In the genomic region with DNA sequence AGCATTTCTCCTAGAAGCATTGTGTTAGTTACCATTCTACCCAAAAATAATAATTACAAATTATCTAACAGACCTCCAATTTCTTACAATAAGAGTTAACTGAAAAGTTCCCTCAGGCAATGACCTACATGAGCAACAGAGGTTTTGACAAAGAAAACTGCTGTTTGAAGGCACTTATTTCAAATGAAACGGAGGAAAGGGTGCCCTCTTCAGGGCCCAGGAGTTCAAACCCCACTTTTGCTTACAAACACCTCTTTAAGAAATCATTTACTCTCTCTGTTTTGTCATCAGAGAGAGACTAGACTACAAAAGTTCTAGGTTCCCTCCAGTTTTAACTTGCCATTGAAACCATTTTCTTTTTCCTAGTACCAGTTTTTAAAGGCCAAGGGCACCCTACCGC, we compare ENCODE assay signal across 10 cellular contexts. TPM values are rescaled to one million over a fixed set of nuclear protein-coding genes. Genes with fewer than 3 reads are reported as not detected.
DNase-seq lines count a peak whose midpoint lies in the region; ATAC-seq, FAIRE-seq and TF ChIP-seq lines count a peak whose summit lies in the region.
"Had no signal": no experiment of that assay in that cellular context is flagged by ENCODE, and none has a peak within 500 bp of the region (broad histone marks: within the 10 kb centered on the region; RNA-seq: fewer than 3 reads in every experiment).

No MANE protein-coding gene starts in this region.

- no peak overlapping the region for H3K23ac ChIP-seq in IMR-90 (ENCODE audit: low read depth, low read length)

- in situ Hi-C loops in IMR-90 (cut with MboI; ENCODE audit: low sequenced_read_pairs), result no loop called here

- intact Hi-C loops in IMR-90 (cut with micrococcal nuclease), result no loop called here

- no peaks in the 10 kb centered on the region; the same call in 1 of the 2 replicates for H3K9me1 ChIP-seq in IMR-90 (ENCODE audit: insufficient read depth, low read length)

- H3K36me3 ChIP-seq in IMR-90 (ENCODE audit: control insufficient read depth, insufficient read depth, low read length), result peaks cover 10% of the 10 kb centered on the region

- no peak overlapping the region for H4K8ac ChIP-seq in IMR-90 (ENCODE audit: low read depth in 2 of 2, low read length in 2 of 2)

- H4K20me1 ChIP-seq in IMR-90 (ENCODE audit: insufficient read depth, low read length), result peaks cover 50% of the 10 kb centered on the region

- H3K27ac ChIP-seq in IMR-90 (ENCODE audit: insufficient read depth, low read length), result no peak overlapping the region
- H3K27ac ChIP-seq: gastroesophageal sphincter, upper lobe of left lung had no signal

- TF ChIP-seq CTCF in D721Med (IDR thresholded peaks at IDR 0.05; ENCODE audit: insufficient read depth, missing control alignments), result peak; percentile 46
- TF ChIP-seq CTCF in IMR-90 (conservative IDR thresholded peaks at IDR 0.05; ENCODE audit: low read depth, low read length), result peak; percentile 26; the same call in 1 of the 2 replicates

- no peak overlapping the region for H3K4me3 ChIP-seq in IMR-90 (ENCODE audit: insufficient read depth, low read depth, low read length)
- H3K4me3 ChIP-seq: gastroesophageal sphincter, upper lobe of left lung had no signal

- no peak overlapping the region for H3K18ac ChIP-seq in IMR-90 (ENCODE audit: low read depth, low read length)

- H3K56ac ChIP-seq in IMR-90 (ENCODE audit: extremely low read depth, insufficient read depth, low read length), result no peak overlapping the region

- no peak for FAIRE-seq in D721Med (lab: Jason Lieb, UNC)

- no peak overlapping the region for H3K14ac ChIP-seq in IMR-90 (replicated peaks; ENCODE audit: low read depth, low read length)

- H4K91ac ChIP-seq in IMR-90 (ENCODE audit: insufficient read depth, low read depth, low read length), result no peak overlapping the region

- no peak for TF ChIP-seq POLR2A in IMR-90 (IDR thresholded peaks at IDR 0.05; ENCODE audit: low read depth, low read length)

- no peak overlapping the region for H2AK9ac ChIP-seq in IMR-90 (replicated peaks; ENCODE audit: low read depth, low read length, poor library complexity)

- peak; percentile 7; the same call in 1 of the 2 replicates for TF ChIP-seq RAD21 in IMR-90 (IDR thresholded peaks at IDR 0.05; ENCODE audit: low read length)

- CTCF ChIA-PET in IMR-90 (lab: Yijun Ruan, JAX), result no interaction called here

- H3K4ac ChIP-seq in IMR-90 (ENCODE audit: low read depth, low read length), result no peak overlapping the region

- no CpG with 5 or more reads among the region's 2 CpGs for WGBS in IMR-90 (ENCODE audit: extremely low coverage in 2 of 2, insufficient read length in 1 of 2), 2 experiments

- no peak overlapping the region for H2BK15ac ChIP-seq in IMR-90 (ENCODE audit: low read depth, low read length)

- no peaks in the 10 kb centered on the region for H3K4me1 ChIP-seq in IMR-90 (ENCODE audit: control insufficient read depth, insufficient read depth, low read length)

- DNase-seq in D721Med (ENCODE audit: insufficient read length, low spot score) (no peak), IMR-90 (peak; percentile 28), astrocyte of the hippocampus (ENCODE audit: low read depth, low spot score) (peak; percentile 49), iris pigment epithelial cell (ENCODE audit: low read depth) (peak; percentile 26), SK-N-DZ (ENCODE audit: low spot score) (no peak), NCI-H128 (lab: John Stamatoyannopoulos, UW; ENCODE audit: unreplicated experiment) (no peak), NCI-H2227 (lab: John Stamatoyannopoulos, UW; ENCODE audit: unreplicated experiment) (no peak)

- BruUV-seq in IMR-90 (replicated peaks; lab: Mats Ljungman, UMichigan), result no TSS peak

- H3K4me2 ChIP-seq in IMR-90 (ENCODE audit: low read depth, low read length), result no peak overlapping the region

- ATAC-seq in IMR-90 (ENCODE audit: low read depth) (0 out of 2 replicates have a peak, but pooled peaks have one; percentile 24), HG02588 (IDR thresholded peaks at IDR 0.05; ENCODE audit: unreplicated experiment) (no peak)

- no peaks in the 10 kb centered on the region for H3K9me3 ChIP-seq in IMR-90 (ENCODE audit: control insufficient read depth, insufficient read depth, low read length)
- H3K9me3 ChIP-seq: gastroesophageal sphincter, upper lobe of left lung had no signal

- H3K79me1 ChIP-seq in IMR-90 (ENCODE audit: low read depth in 1 of 2, low read length in 2 of 2), result peaks cover 28 to 55% of the 10 kb centered on the region in 2 experiments

- H3K9ac ChIP-seq in IMR-90 (ENCODE audit: low read depth, low read length), result no peak overlapping the region

- no peak overlapping the region for H2BK5ac ChIP-seq in IMR-90 (ENCODE audit: low read depth, low read length, poor library complexity, severe bottlenecking)

- POLR2A ChIA-PET in IMR-90 (lab: Charles Lee; ENCODE audit: unreplicated experiment), result no interaction called here

- no peak overlapping the region for H4K5ac ChIP-seq in IMR-90 (ENCODE audit: low read depth, low read length)

- H2BK120ac ChIP-seq in IMR-90 (ENCODE audit: low read depth, low read length), result no peak overlapping the region

- H3K27me3 ChIP-seq in IMR-90 (ENCODE audit: control insufficient read depth, insufficient read depth, low read length), result no peaks in the 10 kb centered on the region
- H3K27me3 ChIP-seq: gastroesophageal sphincter, upper lobe of left lung had no signal

- H2AK5ac ChIP-seq in IMR-90 (ENCODE audit: low read depth, low read length), result no peak overlapping the region

- dilution Hi-C loops in IMR-90 (cut with HindIII; ENCODE audit: low sequenced_read_pairs, unreplicated experiment), result no loop called here

- no peak overlapping the region for H2BK20ac ChIP-seq in IMR-90 (ENCODE audit: low read depth, low read length)

- H2AFZ ChIP-seq in IMR-90 (replicated peaks; ENCODE audit: low read length, poor library complexity), result no peak overlapping the region

TF ChIP-seq in IMR-90, 13 proteins besides CTCF, POLR2A, EP300 and RAD21:
- no peak for TF ChIP-seq MAZ (IDR thresholded peaks at IDR 0.05; ENCODE audit: borderline replicate concordance, low read depth, low read length)
- no peak for TF ChIP-seq SMC3 (IDR thresholded peaks at IDR 0.05; ENCODE audit: low read depth, low read length)
- no peak for TF ChIP-seq BHLHE40 (IDR thresholded peaks at IDR 0.05; ENCODE audit: low read depth, low read length)
- TF ChIP-seq RFX5 (IDR thresholded peaks at IDR 0.05; ENCODE audit: low read depth, low read length), result no peak

RNA-seq across cellular contexts. Expression of a gene that starts 56.7 kb away (rescaled TPM):
- total RNA-seq in IMR-90 (2012; rRNA removed), result 16.7 and 18.3 TPM in 2 replicates
- polyA plus RNA-seq in IMR-90 (2012; rRNA removed), result 9.4 and 10.2 TPM in 2 replicates
- 7.7 and 12.2 TPM in 2 replicates for polyA plus RNA-seq in IMR-90 (2012; cell fraction: cytosol; rRNA removed)
- polyA plus RNA-seq in IMR-90 (2012; cell fraction: nucleus; rRNA removed; ENCODE audit: low replicate concordance), result 12.0 and 26.1 TPM in 2 replicates
- polyA plus RNA-seq in SK-N-DZ (2014; cell fraction: cytosol; rRNA removed), result 18.9 and 20.4 TPM in 2 replicates
- polyA plus RNA-seq in SK-N-DZ (2014; cell fraction: nucleus; rRNA removed), result 8.0 and 13.1 TPM in 2 replicates

Comparison
In these comparisons a context has a peak if more than half of its experiments do, and no peak if none do; other contexts are left out.
1. DNase-seq: peak in IMR-90 (single experiment), astrocyte of the hippocampus (single experiment) and iris pigment epithelial cell (single experiment); none in D721Med (single experiment), SK-N-DZ (single experiment), NCI-H128 (single experiment) and NCI-H2227 (single experiment).